ENCODE assay signal across 8 cellular contexts in genomic region chr2:62475172-62476011, GRCh38. TPM values are rescaled to one million over a fixed set of nuclear protein-coding genes. Genes with fewer than 3 reads are reported as not detected.
DNase-seq lines count a peak whose midpoint lies in the region; ATAC-seq and TF ChIP-seq lines count a peak whose summit lies in the region.

No MANE protein-coding gene starts in this region.

- intact Hi-C loops in ascending aorta (cut with DNase I), result no loop called here
- intact Hi-C loops in right lobe of liver (cut with DNase I), result no loop called here

- H3K36me3 ChIP-seq in ascending aorta (no peaks in the 10 kb centered on the region), right lobe of liver (no peaks in the 10 kb centered on the region), subcutaneous abdominal adipose tissue (ENCODE audit: control insufficient read depth in 5 of 5, insufficient read depth in 5 of 5, low read length in 5 of 5) (no peaks in the 10 kb centered on the region)

- no peaks in the 10 kb centered on the region for H3K27me3 ChIP-seq in ascending aorta
- no peaks in the 10 kb centered on the region for H3K27me3 ChIP-seq in right lobe of liver
- H3K27me3 ChIP-seq in subcutaneous abdominal adipose tissue (ENCODE audit: control insufficient read depth in 5 of 5, insufficient read depth in 4 of 5, low read length in 5 of 5), result no peaks in the 10 kb centered on the region

- H3K27ac Mint-ChIP-seq in activated CD4-positive, alpha-beta T cell treated with anti-CD3 and anti-CD28 coated beads, Interleukin-2, amount 10 ng/mL, durations not matched to agents 7 days and 5 days, result no peak overlapping the region

- POLR2A ChIA-PET in activated CD4-positive, alpha-beta T cell treated with anti-CD3 and anti-CD28 coated beads, Interleukin-2, amount 10 ng/mL, durations not matched to agents 7 days and 5 days (lab: Charles Lee), result no interaction called here

- peak overlapping the region; percentile 60 to 67 for H3K27ac ChIP-seq in ascending aorta
- peak overlapping the region; percentile 35 to 50 (median 48) for H3K27ac ChIP-seq in right lobe of liver
- peak overlapping the region; percentile 67 for H3K27ac ChIP-seq in subcutaneous abdominal adipose tissue (ENCODE audit: low read depth, low read length)

- peaks cover 8% of the 10 kb centered on the region for H3K27me3 Mint-ChIP-seq in activated CD4-positive, alpha-beta T cell treated with anti-CD3 and anti-CD28 coated beads, Interleukin-2, amount 10 ng/mL, durations not matched to agents 7 days and 5 days

- no peak overlapping the region for H3K4me3 Mint-ChIP-seq in activated CD4-positive, alpha-beta T cell treated with anti-CD3 and anti-CD28 coated beads, Interleukin-2, amount 10 ng/mL, durations not matched to agents 7 days and 5 days

- DNase-seq in DMS153 (lab: John Stamatoyannopoulos, UW) (peak; percentile 12), DMS153 treated with DMSO at 0.1 percent for 48 hours (lab: John Stamatoyannopoulos, UW; ENCODE audit: unreplicated experiment) (no peak), ascending aorta (ENCODE audit: low spot score in 2 of 2) (peak in 1 of 2 donors; percentile 62), right lobe of liver (no peak), NCI-H187 (lab: John Stamatoyannopoulos, UW) (no peak), AML-193 (lab: John Stamatoyannopoulos, UW) (no peak)
- DNase-seq in activated CD4-positive, alpha-beta T cell treated with anti-CD3 and anti-CD28 coated beads, Interleukin-2, amount 10 ng/mL, durations not matched to agents 7 days and 5 days, result no peak

- TF ChIP-seq POLR2A in right lobe of liver (IDR thresholded peaks at IDR 0.05), result no peak

- TF ChIP-seq CTCF in ascending aorta (IDR thresholded peaks at IDR 0.05) (no peak), right lobe of liver (IDR thresholded peaks at IDR 0.05) (no peak)

- no peaks in the 10 kb centered on the region for H3K9me3 ChIP-seq in ascending aorta
- H3K9me3 ChIP-seq in right lobe of liver, result no peaks in the 10 kb centered on the region
- no peaks in the 10 kb centered on the region for H3K9me3 ChIP-seq in subcutaneous abdominal adipose tissue (ENCODE audit: control insufficient read depth in 5 of 5, low read length in 5 of 5)

- H3K4me1 Mint-ChIP-seq in activated CD4-positive, alpha-beta T cell treated with anti-CD3 and anti-CD28 coated beads, Interleukin-2, amount 10 ng/mL, durations not matched to agents 7 days and 5 days, result peaks cover 3% of the 10 kb centered on the region

- H3K4me3 ChIP-seq in ascending aorta, result peak overlapping the region; percentile 39 to 62
- H3K4me3 ChIP-seq in right lobe of liver, result no peak overlapping the region
- peak overlapping the region; percentile 1 to 48 (median 35) for H3K4me3 ChIP-seq in subcutaneous abdominal adipose tissue (ENCODE audit: low read depth in 1 of 5, low read length in 5 of 5)

- 23% methylated on average over 6 of the region's 21 CpGs for WGBS in right lobe of liver (ENCODE audit: insufficient coverage, low coverage, low lambda C conversion rate, missing lambda C conversion rate)

- ATAC-seq in right lobe of liver, result peak; percentile 27 to 54 (median 34)

- H3K4me1 ChIP-seq in ascending aorta, result peaks cover 16 to 21% of the 10 kb centered on the region in 2 donors
- peaks cover 0 to 17% (median 2%) of the 10 kb centered on the region in 4 donors for H3K4me1 ChIP-seq in right lobe of liver
- H3K4me1 ChIP-seq in subcutaneous abdominal adipose tissue (ENCODE audit: control insufficient read depth in 5 of 5, insufficient read depth in 5 of 5, low read length in 5 of 5), result peaks cover 20 to 87% (median 84%) of the 10 kb centered on the region in 5 donors

- CTCF ChIA-PET in activated CD4-positive, alpha-beta T cell treated with anti-CD3 and anti-CD28 coated beads, Interleukin-2, amount 10 ng/mL, durations not matched to agents 7 days and 5 days (lab: Charles Lee), result no interaction called here

- H3K9me3 Mint-ChIP-seq in activated CD4-positive, alpha-beta T cell treated with anti-CD3 and anti-CD28 coated beads, Interleukin-2, amount 10 ng/mL, durations not matched to agents 7 days and 5 days, result no peaks in the 10 kb centered on the region

- H3K36me3 Mint-ChIP-seq in activated CD4-positive, alpha-beta T cell treated with anti-CD3 and anti-CD28 coated beads, Interleukin-2, amount 10 ng/mL, durations not matched to agents 7 days and 5 days (ENCODE audit: low read depth), result no peaks in the 10 kb centered on the region

- H3K9ac ChIP-seq in subcutaneous abdominal adipose tissue (ENCODE audit: low read length in 5 of 5), result peak overlapping the region in 2 of 5 donors; percentile 20 to 65

RNA-seq across cellular contexts. Expression of gene TMEM17, which starts 30.6 kb away (rescaled TPM):
- total RNA-seq in ascending aorta, result not detected
- 1 to 10 TPM in 1 of 6 experiments, under 1 TPM in 5; 0.40 to 1.2 (median 0.87) TPM for total RNA-seq in right lobe of liver
- total RNA-seq in activated CD4-positive, alpha-beta T cell treated with anti-CD3 and anti-CD28 coated beads, Interleukin-2, amount 10 ng/mL, durations not matched to agents 7 days and 5 days, result not detected

Comparison
In these comparisons a context has a peak if more than half of its experiments do, and no peak if none do; other contexts are left out.
1. H3K4me3 ChIP-seq: peak in ascending aorta (2 of 2) and subcutaneous abdominal adipose tissue (5 of 5); none in right lobe of liver (0 of 3).
2. Peak in every context shown above with its lines, with median percentiles within 50 percentile points of each other: H3K27ac ChIP-seq.